Comparison of ENCODE assay signal across 13 cellular contexts in the genomic region with DNA sequence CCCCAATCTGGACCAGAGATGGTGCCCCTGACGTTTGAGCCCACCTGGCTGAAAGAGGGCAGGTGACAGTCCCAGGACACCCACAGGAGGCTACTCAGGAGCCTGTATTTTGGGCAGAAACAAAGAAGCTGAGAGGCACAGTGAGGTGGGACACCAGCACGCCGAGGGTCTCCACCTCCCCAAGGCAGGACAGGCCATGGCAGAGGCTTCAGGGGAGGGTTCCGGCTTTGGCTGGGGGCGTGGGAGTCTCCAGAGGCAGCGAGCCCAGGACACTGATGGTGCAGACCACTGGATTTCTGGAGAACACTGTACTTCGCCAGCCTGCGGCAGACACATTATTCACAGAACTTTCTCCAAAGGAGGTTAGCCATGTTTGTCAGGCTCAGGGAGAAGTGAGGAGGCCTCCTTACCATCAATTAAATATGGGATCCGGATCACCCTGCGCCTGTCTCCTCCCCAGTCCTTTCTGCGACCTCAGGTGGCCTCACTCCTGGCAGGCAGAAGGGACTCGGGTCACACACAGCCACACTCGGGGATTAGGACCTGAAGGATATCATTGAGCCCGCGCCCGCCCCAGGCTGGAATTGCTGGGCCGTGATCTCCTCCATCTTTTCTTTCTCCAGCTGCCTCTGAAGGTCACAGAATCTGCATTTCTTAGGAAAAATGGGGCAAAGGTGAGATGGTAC.
DNase-seq lines count a peak whose midpoint lies in the region; ATAC-seq and TF ChIP-seq lines count a peak whose summit lies in the region.
"Had no signal": no experiment of that assay in that cellular context is flagged by ENCODE, and none has a peak within 500 bp of the region (broad histone marks: within the 10 kb centered on the region; RNA-seq: fewer than 3 reads in every experiment).

No MANE protein-coding gene starts in this region.

- peak overlapping the region; percentile 17 for H3K27ac ChIP-seq in left ventricle myocardium inferior (replicated peaks)
- H3K27ac ChIP-seq in right cardiac atrium (ENCODE audit: low read length), result no peak overlapping the region
- H3K27ac ChIP-seq: 22Rv1, GM23248 had no signal

- WGBS in right cardiac atrium, result 89% methylated on average over 17 of the region's 17 CpGs

- intact Hi-C loops in left ventricle myocardium inferior (cut with micrococcal nuclease), result no loop called here
- intact Hi-C loops in right cardiac atrium (cut with DNase I), result no loop called here

- H3K4me3 ChIP-seq in left ventricle myocardium inferior (no peak overlapping the region), right cardiac atrium (ENCODE audit: low read length) (no peak overlapping the region)
- H3K4me3 ChIP-seq: GM23248 had no signal

- H3K4me1 ChIP-seq in left ventricle myocardium inferior (peaks cover 44% of the 10 kb centered on the region), right cardiac atrium (ENCODE audit: control insufficient read depth, insufficient read depth, low read length) (no peaks in the 10 kb centered on the region)

- no peak for TF ChIP-seq CTCF in left ventricle myocardium inferior (IDR thresholded peaks at IDR 0.05; ENCODE audit: borderline replicate concordance)

- ATAC-seq in right cardiac atrium (no peak), GM21825 (IDR thresholded peaks at IDR 0.05; ENCODE audit: unreplicated experiment) (no peak)

- DNase-seq in NCI-H82 (lab: John Stamatoyannopoulos, UW), result peak; percentile 64
- no peak for DNase-seq in NCI-H82 treated with DMSO at 0.1 percent for 48 hours (lab: John Stamatoyannopoulos, UW; ENCODE audit: unreplicated experiment)
- no peak for DNase-seq in left ventricle myocardium inferior
- DNase-seq in right cardiac atrium, result no peak
- peak; percentile 35 for DNase-seq in islet precursor cell
- no peak for DNase-seq in activated CD8-positive, alpha-beta memory T cell treated with anti-CD3 and anti-CD28 coated beads for 24 hours
- DNase-seq in cerebellum (ENCODE audit: low spot score), result no peak
- DNase-seq: Calu3; CD4-positive, alpha-beta T cell; DMS 273 treated with DMSO at 0.1 percent for 48 hours; GM23248 had no signal

- no peaks in the 10 kb centered on the region for H3K36me3 ChIP-seq in left ventricle myocardium inferior

- H3K9me3 ChIP-seq in left ventricle myocardium inferior (replicated peaks), result no peaks in the 10 kb centered on the region
- H3K9me3 ChIP-seq in right cardiac atrium (ENCODE audit: control insufficient read depth, low read length), result no peaks in the 10 kb centered on the region

- H3K27me3 ChIP-seq in left ventricle myocardium inferior (ENCODE audit: low read depth) (no peaks in the 10 kb centered on the region), right cardiac atrium (ENCODE audit: control insufficient read depth, insufficient read depth) (no peaks in the 10 kb centered on the region)

Comparison
In these comparisons a context has a peak if more than half of its experiments do, and no peak if none do; other contexts are left out.
1. DNase-seq: peak in NCI-H82 (single experiment) and islet precursor cell (single experiment); none in NCI-H82 treated with DMSO at 0.1 percent for 48 hours (single experiment), left ventricle myocardium inferior (single experiment), right cardiac atrium (0 of 3), activated CD8-positive, alpha-beta memory T cell treated with anti-CD3 and anti-CD28 coated beads for 24 hours (single experiment) and cerebellum (single experiment).